ENCODE assay signal across 12 cellular contexts in the genomic region with DNA sequence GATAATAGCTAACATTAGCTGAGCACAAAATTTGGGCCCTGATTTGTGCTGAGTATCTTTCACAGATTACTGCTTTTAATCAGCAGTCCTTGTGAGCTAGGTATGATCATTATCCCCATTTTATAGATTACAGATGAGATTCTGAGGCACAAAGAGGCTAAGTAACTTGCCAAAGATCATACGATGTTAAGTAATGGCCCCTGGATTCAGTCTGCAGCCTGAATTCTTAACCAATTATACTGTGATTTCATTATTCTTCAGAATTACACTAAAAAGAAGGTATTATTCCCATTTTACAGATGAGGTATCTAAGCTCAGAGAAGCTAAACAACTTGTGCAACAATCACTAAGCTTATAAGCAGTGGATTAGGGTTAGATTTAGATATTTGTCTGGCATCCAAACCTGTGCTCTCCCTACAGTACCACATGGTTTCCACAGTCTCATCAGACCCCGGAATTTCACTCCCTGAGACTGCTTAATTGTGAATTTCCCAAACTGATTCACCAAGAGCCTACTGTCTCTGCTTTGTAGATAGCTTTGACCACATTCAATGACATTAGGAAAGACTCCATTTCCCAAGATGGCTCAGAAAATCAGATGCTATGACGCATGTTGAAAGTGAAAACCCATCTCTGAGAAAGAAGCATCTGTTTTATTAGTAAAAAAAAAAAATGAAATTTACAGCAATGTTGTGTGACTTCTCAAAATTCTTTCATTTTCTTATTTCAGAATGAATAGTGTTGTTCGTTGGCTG.
A peak's percentile ranks its signal among the peaks of the same experiment; 100 is the strongest.
DNase-seq lines count a peak whose midpoint lies in the region; ATAC-seq, FAIRE-seq and TF ChIP-seq lines count a peak whose summit lies in the region.
"Had no signal": no experiment of that assay in that cellular context is flagged by ENCODE, and none has a peak within 500 bp of the region (broad histone marks: within the 10 kb centered on the region; RNA-seq: fewer than 3 reads in every experiment).

No MANE protein-coding gene starts in this region.

- DNase-seq in activated CD8-positive, alpha-beta T cell treated with anti-CD3 and anti-CD28 coated beads for 36 hours, result no peak
- DNase-seq in activated CD8-positive, alpha-beta T cell treated with anti-CD3 and anti-CD28 coated beads, Interleukin-2, amount 10 ng/mL, durations not matched to agents 7 days and 5 days, result no peak
- DNase-seq in amniotic epithelial cell (ENCODE audit: low read depth) (peak; percentile 92), DMS153 (lab: John Stamatoyannopoulos, UW) (no peak), GM12891 (ENCODE audit: insufficient read length, low spot score) (no peak)
- no peak for DNase-seq in stimulated activated naive CD8-positive, alpha-beta T cell treated with anti-CD3 and anti-CD28 coated beads, Interleukin-15, amount 100 ng/mL, for 72 hours
- DNase-seq in CD4-positive, alpha-beta T cell, result no peak
- DNase-seq: activated CD4-positive, alpha-beta T cell treated with anti-CD3 and anti-CD28 coated beads for 4 hours; PC-9 had no signal

- no peak overlapping the region for H3K27ac Mint-ChIP-seq in activated CD8-positive, alpha-beta T cell treated with anti-CD3 and anti-CD28 coated beads for 36 hours
- H3K27ac Mint-ChIP-seq in activated CD8-positive, alpha-beta T cell treated with anti-CD3 and anti-CD28 coated beads, Interleukin-2, amount 10 ng/mL, durations not matched to agents 7 days and 5 days, result no peak overlapping the region
- H3K27ac Mint-ChIP-seq in stimulated activated naive CD8-positive, alpha-beta T cell treated with anti-CD3 and anti-CD28 coated beads, Interleukin-15, amount 100 ng/mL, for 72 hours, result no peak overlapping the region
- H3K27ac Mint-ChIP-seq in CD4-positive, alpha-beta T cell, result no peak overlapping the region

- no peak overlapping the region for H3K27ac ChIP-seq in CD4-positive, alpha-beta T cell (ENCODE audit: low read depth, low read length)
- H3K27ac ChIP-seq: PC-9 had no signal

- CTCF ChIA-PET in activated CD8-positive, alpha-beta T cell treated with anti-CD3 and anti-CD28 coated beads for 36 hours (lab: Charles Lee), result interaction anchor here (0.7 to 1.0 kb wide), 2 partner anchors 10 to 55 kb away, joined by 3 to 4 read pairs; no protein-coding TSS in a partner anchor
- CTCF ChIA-PET in activated CD8-positive, alpha-beta T cell treated with anti-CD3 and anti-CD28 coated beads, Interleukin-2, amount 10 ng/mL, durations not matched to agents 7 days and 5 days (lab: Charles Lee), result interaction anchor here (1.4 kb wide), 1 partner anchor 249 kb away, joined by 7 read pairs; no protein-coding TSS in a partner anchor
- CTCF ChIA-PET in CD4-positive, alpha-beta T cell (lab: Charles Lee), result no interaction called here

- no peaks in the 10 kb centered on the region for H3K36me3 Mint-ChIP-seq in activated CD8-positive, alpha-beta T cell treated with anti-CD3 and anti-CD28 coated beads for 36 hours (ENCODE audit: low read depth)
- H3K36me3 Mint-ChIP-seq in activated CD8-positive, alpha-beta T cell treated with anti-CD3 and anti-CD28 coated beads, Interleukin-2, amount 10 ng/mL, durations not matched to agents 7 days and 5 days (ENCODE audit: low read depth), result no peaks in the 10 kb centered on the region
- no peaks in the 10 kb centered on the region for H3K36me3 Mint-ChIP-seq in CD4-positive, alpha-beta T cell (ENCODE audit: low read depth)

- no peaks in the 10 kb centered on the region for H3K27me3 Mint-ChIP-seq in activated CD8-positive, alpha-beta T cell treated with anti-CD3 and anti-CD28 coated beads for 36 hours
- peaks cover 2% of the 10 kb centered on the region for H3K27me3 Mint-ChIP-seq in activated CD8-positive, alpha-beta T cell treated with anti-CD3 and anti-CD28 coated beads, Interleukin-2, amount 10 ng/mL, durations not matched to agents 7 days and 5 days (ENCODE audit: low read depth)
- H3K27me3 Mint-ChIP-seq in stimulated activated naive CD8-positive, alpha-beta T cell treated with anti-CD3 and anti-CD28 coated beads, Interleukin-15, amount 100 ng/mL, for 72 hours, result no peaks in the 10 kb centered on the region
- no peaks in the 10 kb centered on the region for H3K27me3 Mint-ChIP-seq in CD4-positive, alpha-beta T cell

- H3K27me3 ChIP-seq in CD4-positive, alpha-beta T cell (ENCODE audit: control insufficient read depth, insufficient read depth, low read length), result no peaks in the 10 kb centered on the region

- no peaks in the 10 kb centered on the region for H3K9me3 ChIP-seq in CD4-positive, alpha-beta T cell (ENCODE audit: control insufficient read depth, low read length)

- no peaks in the 10 kb centered on the region for H3K9me3 Mint-ChIP-seq in activated CD8-positive, alpha-beta T cell treated with anti-CD3 and anti-CD28 coated beads for 36 hours
- H3K9me3 Mint-ChIP-seq in activated CD8-positive, alpha-beta T cell treated with anti-CD3 and anti-CD28 coated beads, Interleukin-2, amount 10 ng/mL, durations not matched to agents 7 days and 5 days (ENCODE audit: insufficient read depth), result no peaks in the 10 kb centered on the region
- H3K9me3 Mint-ChIP-seq in stimulated activated naive CD8-positive, alpha-beta T cell treated with anti-CD3 and anti-CD28 coated beads, Interleukin-15, amount 100 ng/mL, for 72 hours, result no peaks in the 10 kb centered on the region
- no peaks in the 10 kb centered on the region for H3K9me3 Mint-ChIP-seq in CD4-positive, alpha-beta T cell

- no peak for TF ChIP-seq CTCF in activated CD8-positive, alpha-beta T cell treated with anti-CD3 and anti-CD28 coated beads for 36 hours (IDR thresholded peaks at IDR 0.05)
- no peak for TF ChIP-seq CTCF in CD4-positive, alpha-beta T cell (IDR thresholded peaks at IDR 0.05)

- peaks cover 13% of the 10 kb centered on the region for H3K4me1 Mint-ChIP-seq in activated CD8-positive, alpha-beta T cell treated with anti-CD3 and anti-CD28 coated beads for 36 hours (ENCODE audit: low read depth)
- H3K4me1 Mint-ChIP-seq in activated CD8-positive, alpha-beta T cell treated with anti-CD3 and anti-CD28 coated beads, Interleukin-2, amount 10 ng/mL, durations not matched to agents 7 days and 5 days (ENCODE audit: low read depth), result peaks cover 4% of the 10 kb centered on the region
- peaks cover 13% of the 10 kb centered on the region for H3K4me1 Mint-ChIP-seq in stimulated activated naive CD8-positive, alpha-beta T cell treated with anti-CD3 and anti-CD28 coated beads, Interleukin-15, amount 100 ng/mL, for 72 hours
- no peaks in the 10 kb centered on the region for H3K4me1 Mint-ChIP-seq in CD4-positive, alpha-beta T cell (ENCODE audit: low read depth)

- no peak overlapping the region for H3K4me3 Mint-ChIP-seq in activated CD8-positive, alpha-beta T cell treated with anti-CD3 and anti-CD28 coated beads for 36 hours
- H3K4me3 Mint-ChIP-seq in activated CD8-positive, alpha-beta T cell treated with anti-CD3 and anti-CD28 coated beads, Interleukin-2, amount 10 ng/mL, durations not matched to agents 7 days and 5 days, result no peak overlapping the region
- H3K4me3 Mint-ChIP-seq in stimulated activated naive CD8-positive, alpha-beta T cell treated with anti-CD3 and anti-CD28 coated beads, Interleukin-15, amount 100 ng/mL, for 72 hours, result no peak overlapping the region
- H3K4me3 Mint-ChIP-seq in CD4-positive, alpha-beta T cell, result no peak overlapping the region

- no peak for TF ChIP-seq POLR2A in GM12891 (IDR thresholded peaks at IDR 0.05; ENCODE audit: low read depth, low read length)

- peak; percentile 45 for ATAC-seq in activated CD8-positive, alpha-beta T cell treated with anti-CD3 and anti-CD28 coated beads for 36 hours
- no peak for ATAC-seq in activated CD8-positive, alpha-beta T cell treated with anti-CD3 and anti-CD28 coated beads, Interleukin-2, amount 10 ng/mL, durations not matched to agents 7 days and 5 days
- ATAC-seq in HG02623 (IDR thresholded peaks at IDR 0.05; ENCODE audit: unreplicated experiment), result peak; percentile 41
- ATAC-seq in stimulated activated naive CD8-positive, alpha-beta T cell treated with anti-CD3 and anti-CD28 coated beads, Interleukin-15, amount 100 ng/mL, for 72 hours, result peak; percentile 47
- ATAC-seq in CD4-positive, alpha-beta T cell (ENCODE audit: poor library complexity), result no peak

- POLR2A ChIA-PET in activated CD8-positive, alpha-beta T cell treated with anti-CD3 and anti-CD28 coated beads for 36 hours (lab: Charles Lee), result no interaction called here
- POLR2A ChIA-PET in activated CD8-positive, alpha-beta T cell treated with anti-CD3 and anti-CD28 coated beads, Interleukin-2, amount 10 ng/mL, durations not matched to agents 7 days and 5 days (lab: Charles Lee), result no interaction called here
- POLR2A ChIA-PET in CD4-positive, alpha-beta T cell (lab: Charles Lee), result no interaction called here

- FAIRE-seq in GM12891 (lab: Jason Lieb, UNC), result no peak
- FAIRE-seq: colon, keratinocyte had no signal

- intact Hi-C loops in activated CD8-positive, alpha-beta T cell treated with anti-CD3 and anti-CD28 coated beads for 36 hours (cut with micrococcal nuclease), result no loop called here
- intact Hi-C loops in CD4-positive, alpha-beta T cell (cut with DNase I, micrococcal nuclease), result no loop called here

TF ChIP-seq in GM12891, 5 proteins besides CTCF, POLR2A, EP300 and RAD21:
- TF ChIP-seq PAX5 (IDR thresholded peaks at IDR 0.05; ENCODE audit: insufficient read depth, low read length, severe bottlenecking) (no peak), POU2F2 (IDR thresholded peaks at IDR 0.05; ENCODE audit: low read depth, low read length) (no peak), TAF1 (IDR thresholded peaks at IDR 0.05; ENCODE audit: low read depth, low read length) (no peak), POLR2AphosphoS5 (IDR thresholded peaks at IDR 0.05; ENCODE audit: low read depth, low read length) (no peak), SPI1 (IDR thresholded peaks at IDR 0.05; ENCODE audit: low read depth, low read length) (no peak)

Comparison
In these comparisons a context has a peak if more than half of its experiments do, and no peak if none do; other contexts are left out.
1. ATAC-seq: peak in activated CD8-positive, alpha-beta T cell treated with anti-CD3 and anti-CD28 coated beads for 36 hours (single experiment), HG02623 (single experiment) and stimulated activated naive CD8-positive, alpha-beta T cell treated with anti-CD3 and anti-CD28 coated beads, Interleukin-15, amount 100 ng/mL, for 72 hours (single experiment); none in activated CD8-positive, alpha-beta T cell treated with anti-CD3 and anti-CD28 coated beads, Interleukin-2, amount 10 ng/mL, durations not matched to agents 7 days and 5 days (single experiment) and CD4-positive, alpha-beta T cell (single experiment).